ENCODE assay signal across 23 cellular contexts in genomic region chr1:210625715-210626114, GRCh38.
"Had no signal": no experiment of that assay in that cellular context is flagged by ENCODE, and none has a peak within 500 bp of the region (broad histone marks: within the 10 kb centered on the region; RNA-seq: fewer than 3 reads in every experiment).

No MANE protein-coding gene starts in this region.

- H3K9me3 Mint-ChIP-seq: activated B cell treated with CpG ODN at 0.5 μM for 24 hours; activated CD4-positive, alpha-beta memory T cell treated with anti-CD3 and anti-CD28 coated beads, Interleukin-2, amount 10 ng/mL, durations not matched to agents 7 days and 5 days; activated naive CD8-positive, alpha-beta T cell treated with anti-CD3 and anti-CD28 coated beads, Interleukin-2, amount 10 ng/mL, durations not matched to agents 7 days and 5 days; T-cell had no signal

- H3K27me3 ChIP-seq: adrenal gland, breast epithelium had no signal

- H3K36me3 Mint-ChIP-seq: activated naive CD8-positive, alpha-beta T cell treated with anti-CD3 and anti-CD28 coated beads, Interleukin-2, amount 10 ng/mL, durations not matched to agents 7 days and 5 days had no signal

- H3K4me1 ChIP-seq: adrenal gland, breast epithelium had no signal

- DNase-seq: activated B cell treated with CpG ODN at 0.5 μM for 24 hours; activated CD4-positive, alpha-beta memory T cell treated with anti-CD3 and anti-CD28 coated beads, Interleukin-2, amount 10 ng/mL, durations not matched to agents 7 days and 5 days; activated CD4-positive, alpha-beta T cell treated with anti-CD3 and anti-CD28 coated beads, Interleukin-2, amount 50 U/mL, for 1 hour; activated CD8-positive, alpha-beta memory T cell treated with anti-CD3 and anti-CD28 coated beads, Interleukin-2, amount 50 U/mL, for 48 hours; activated naive CD4-positive, alpha-beta T cell treated with anti-CD3 and anti-CD28 coated beads, Interleukin-2, amount 50 U/mL, for 16 hours; activated naive CD8-positive, alpha-beta T cell treated with anti-CD3 and anti-CD28 coated beads, Interleukin-2, amount 10 ng/mL, durations not matched to agents 7 days and 5 days; activated T-cell treated with anti-CD3 and anti-CD28 coated beads, Interleukin-2, amount 50 U/mL, for 1 hour; adrenal gland; aorta; KBM-7; NCI-H1092; NCI-H1417 treated with DMSO at 0.1 percent for 48 hours; NCI-H1694; NCI-H2029; NCI-H446; PC-9; SIG-M5; T-cell; T-helper 2 cell; T1000 had no signal

- H3K4me3 ChIP-seq: adrenal gland, breast epithelium, PC-9, SK-N-MC had no signal

- H3K27me3 Mint-ChIP-seq: activated B cell treated with CpG ODN at 0.5 μM for 24 hours; activated CD4-positive, alpha-beta memory T cell treated with anti-CD3 and anti-CD28 coated beads, Interleukin-2, amount 10 ng/mL, durations not matched to agents 7 days and 5 days; T-cell had no signal

- H3K27ac Mint-ChIP-seq: activated B cell treated with CpG ODN at 0.5 μM for 24 hours; activated CD4-positive, alpha-beta memory T cell treated with anti-CD3 and anti-CD28 coated beads, Interleukin-2, amount 10 ng/mL, durations not matched to agents 7 days and 5 days; activated naive CD8-positive, alpha-beta T cell treated with anti-CD3 and anti-CD28 coated beads, Interleukin-2, amount 10 ng/mL, durations not matched to agents 7 days and 5 days; T-cell had no signal

- H3K4me1 Mint-ChIP-seq: activated B cell treated with CpG ODN at 0.5 μM for 24 hours; activated CD4-positive, alpha-beta memory T cell treated with anti-CD3 and anti-CD28 coated beads, Interleukin-2, amount 10 ng/mL, durations not matched to agents 7 days and 5 days; activated naive CD8-positive, alpha-beta T cell treated with anti-CD3 and anti-CD28 coated beads, Interleukin-2, amount 10 ng/mL, durations not matched to agents 7 days and 5 days; T-cell had no signal

- H3K4me3 Mint-ChIP-seq: activated B cell treated with CpG ODN at 0.5 μM for 24 hours; activated CD4-positive, alpha-beta memory T cell treated with anti-CD3 and anti-CD28 coated beads, Interleukin-2, amount 10 ng/mL, durations not matched to agents 7 days and 5 days; activated naive CD8-positive, alpha-beta T cell treated with anti-CD3 and anti-CD28 coated beads, Interleukin-2, amount 10 ng/mL, durations not matched to agents 7 days and 5 days; T-cell had no signal

- ATAC-seq: T-cell had no signal

- H3K36me3 ChIP-seq: adrenal gland, breast epithelium had no signal

- H3K9me3 ChIP-seq: adrenal gland, breast epithelium had no signal

- H3K27ac ChIP-seq: adrenal gland, breast epithelium, PC-9, SK-N-MC had no signal

- FAIRE-seq: TTC549 had no signal
